Comparison of ENCODE assay signal across 18 cellular contexts in genomic region chr14:23930742-23931141, GRCh38. TPM values are rescaled to one million over a fixed set of nuclear protein-coding genes. Genes with fewer than 3 reads are reported as not detected.
DNase-seq lines count a peak whose midpoint lies in the region; ATAC-seq, FAIRE-seq and TF ChIP-seq lines count a peak whose summit lies in the region.
"Had no signal": no experiment of that assay in that cellular context is flagged by ENCODE, and none has a peak within 500 bp of the region (broad histone marks: within the 10 kb centered on the region; RNA-seq: fewer than 3 reads in every experiment).

No MANE protein-coding gene starts in this region.

- H3K27ac ChIP-seq in GM23248 (no peak overlapping the region), astrocyte (ENCODE audit: low read depth, low read length) (no peak overlapping the region), stomach (peak overlapping the region in 1 of 5 donors; percentile 23)
- H3K27ac ChIP-seq: neutrophil, SJSA1 had no signal

- no peak for ATAC-seq in HG02981 (IDR thresholded peaks at IDR 0.05; ENCODE audit: unreplicated experiment)

- no peak overlapping the region for H3K9ac ChIP-seq in GM23248
- H3K9ac ChIP-seq in astrocyte (ENCODE audit: low read length) = no peak overlapping the region

- no peaks in the 10 kb centered on the region for H3K27me3 ChIP-seq in GM23248 (replicated peaks; ENCODE audit: insufficient read depth)
- H3K27me3 ChIP-seq in astrocyte (ENCODE audit: insufficient read depth, low read length) = no peaks in the 10 kb centered on the region
- peaks cover 0 to 6% (median 4%) of the 10 kb centered on the region in 3 donors for H3K27me3 ChIP-seq in stomach

- peaks cover 6% of the 10 kb centered on the region; the same call in 1 of the 2 replicates for H3F3A ChIP-seq in GM23248 (ENCODE audit: insufficient read depth)

- H4K20me1 ChIP-seq in GM23248 (ENCODE audit: insufficient read depth) = no peaks in the 10 kb centered on the region
- H4K20me1 ChIP-seq in astrocyte (ENCODE audit: insufficient read depth, low read length) = no peaks in the 10 kb centered on the region

- H3K27ac Mint-ChIP-seq in astrocyte (ENCODE audit: unreplicated experiment) = no peak overlapping the region
- H3K27ac Mint-ChIP-seq: activated CD4-positive, alpha-beta T cell treated with anti-CD3 and anti-CD28 coated beads, Interleukin-2, amount 10 ng/mL, durations not matched to agents 7 days and 5 days; activated naive CD8-positive, alpha-beta T cell; H9 had no signal

- no peaks in the 10 kb centered on the region for H3K36me3 Mint-ChIP-seq in astrocyte (ENCODE audit: low read depth, unreplicated experiment)
- H3K36me3 Mint-ChIP-seq: activated naive CD8-positive, alpha-beta T cell had no signal

- TF ChIP-seq EP300 in stomach (IDR thresholded peaks at IDR 0.05) = peak; percentile 21

- no peak for FAIRE-seq in astrocyte (lab: Jason Lieb, UNC)
- FAIRE-seq: D721Med, islet of Langerhans had no signal

- in situ Hi-C loops in GM23248 (cut with MboI) = no loop called here

- peaks cover 3% of the 10 kb centered on the region for H3K9me3 Mint-ChIP-seq in astrocyte (ENCODE audit: unreplicated experiment)
- H3K9me3 Mint-ChIP-seq: activated CD4-positive, alpha-beta T cell treated with anti-CD3 and anti-CD28 coated beads, Interleukin-2, amount 10 ng/mL, durations not matched to agents 7 days and 5 days had no signal

- H3K4me1 Mint-ChIP-seq in astrocyte (ENCODE audit: low read depth, unreplicated experiment) = peaks cover 7% of the 10 kb centered on the region
- H3K4me1 Mint-ChIP-seq: activated CD4-positive, alpha-beta T cell treated with anti-CD3 and anti-CD28 coated beads, Interleukin-2, amount 10 ng/mL, durations not matched to agents 7 days and 5 days had no signal

- H3K4me3 ChIP-seq in GM23248 (no peak overlapping the region), astrocyte (ENCODE audit: insufficient read depth, low read depth, low read length) (no peak overlapping the region), stomach (no peak overlapping the region)
- H3K4me3 ChIP-seq: SJSA1 had no signal

- H3K9me3 ChIP-seq in GM23248 (ENCODE audit: low read depth) (no peaks in the 10 kb centered on the region), astrocyte (ENCODE audit: insufficient read depth, low read depth, low read length) (no peaks in the 10 kb centered on the region), stomach (no peaks in the 10 kb centered on the region)
- H3K9me3 ChIP-seq: neutrophil, SJSA1 had no signal

- no peak for TF ChIP-seq POLR2A in stomach (IDR thresholded peaks at IDR 0.05)

- H2AFZ ChIP-seq in GM23248 = no peak overlapping the region; the same call in 1 of the 2 replicates
- no peak overlapping the region for H2AFZ ChIP-seq in astrocyte (ENCODE audit: low read depth, low read length)

- H3K4me3 Mint-ChIP-seq in astrocyte (ENCODE audit: unreplicated experiment) = no peak overlapping the region
- H3K4me3 Mint-ChIP-seq: activated CD4-positive, alpha-beta T cell treated with anti-CD3 and anti-CD28 coated beads, Interleukin-2, amount 10 ng/mL, durations not matched to agents 7 days and 5 days; activated naive CD8-positive, alpha-beta T cell; H9 had no signal

- 6% methylated on average over 4 of the region's 4 CpGs for WGBS in GM23248 (ENCODE audit: low coverage in 1 of 2, low lambda C conversion rate in 2 of 2, missing lambda C conversion rate in 2 of 2), 2 experiments
- WGBS in stomach, 5 donors = 41 to 70% (median 58%) methylated on average over 4 of the region's 4 CpGs

- TF ChIP-seq CTCF in astrocyte (IDR thresholded peaks at IDR 0.05; ENCODE audit: insufficient read depth, low read depth, low read length) (no peak), stomach (IDR thresholded peaks at IDR 0.05) (no peak)

- intact Hi-C loops in stomach (cut with DNase I; ENCODE audit: low total_unique reads) = no loop called here

- DNase-seq in GM23248 = peak; percentile 86
- DNase-seq in astrocyte (ENCODE audit: low read depth) = peak; percentile 23
- DNase-seq in glomerular visceral epithelial cell (ENCODE audit: extremely low spot score) = peak; percentile 18
- no peak for DNase-seq in stomach
- DNase-seq in NCI-H1694 treated with DMSO at 0.1 percent for 48 hours (lab: John Stamatoyannopoulos, UW) = no peak
- no peak for DNase-seq in cortex of kidney (lab: John Stamatoyannopoulos, UW)
- DNase-seq: activated CD4-positive, alpha-beta T cell treated with anti-CD3 and anti-CD28 coated beads, Interleukin-2, amount 10 ng/mL, durations not matched to agents 7 days and 5 days; H9; midbrain; NCI-H187 treated with DMSO at 0.1 percent for 48 hours; stimulated activated CD4-positive, alpha-beta T cell treated with anti-CD3 and anti-CD28 coated beads, Interleukin-4, amount 100 ng/mL, for 1 hour; stimulated activated CD8-positive, alpha-beta memory T cell treated with anti-CD3 and anti-CD28 coated beads, Interleukin-4, amount 100 ng/mL, for 48 hours had no signal

- H3K4me2 ChIP-seq in GM23248 (ENCODE audit: unreplicated experiment) (no peak overlapping the region), astrocyte (ENCODE audit: low read length) (no peak overlapping the region)

- H3K4me1 ChIP-seq in GM23248 (ENCODE audit: insufficient read depth) = peaks cover 10% of the 10 kb centered on the region; the same call in 1 of the 2 replicates
- H3K4me1 ChIP-seq in astrocyte (ENCODE audit: insufficient read depth, low read length) = no peaks in the 10 kb centered on the region
- peaks cover 0 to 26% (median 10%) of the 10 kb centered on the region in 4 donors for H3K4me1 ChIP-seq in stomach
- H3K4me1 ChIP-seq: SJSA1 had no signal

- H3K36me3 ChIP-seq in GM23248 (ENCODE audit: low read depth) = no peaks in the 10 kb centered on the region
- H3K36me3 ChIP-seq in astrocyte (ENCODE audit: insufficient read depth, low read length) = no peaks in the 10 kb centered on the region
- H3K36me3 ChIP-seq in stomach = no peaks in the 10 kb centered on the region
- H3K36me3 ChIP-seq: neutrophil, SJSA1 had no signal

- H3K9me2 ChIP-seq in GM23248 (ENCODE audit: insufficient read depth) = no peaks in the 10 kb centered on the region

- peaks cover 6% of the 10 kb centered on the region for H3K27me3 Mint-ChIP-seq in astrocyte (ENCODE audit: low read depth, unreplicated experiment)
- H3K27me3 Mint-ChIP-seq: activated naive CD8-positive, alpha-beta T cell had no signal

- H3K79me2 ChIP-seq in GM23248 (ENCODE audit: insufficient read depth) (no peaks in the 10 kb centered on the region), astrocyte (ENCODE audit: insufficient read depth, low read length) (no peaks in the 10 kb centered on the region)

RNA-seq across cellular contexts. Expression of gene DHRS4, which starts 22.8 kb away (rescaled TPM):
- total RNA-seq in GM23248 (2014; rRNA removed; shearing (Covaris generic)) = 23.0 and 25.4 TPM in 2 replicates
- 35.4 and 35.9 TPM in 2 replicates for polyA plus RNA-seq in GM23248 (2016; fragmentation: Nextera tagmentation; extraction: Ambion mirVana)
- 14.2 and 18.4 TPM in 2 replicates for total RNA-seq in astrocyte
- total RNA-seq in stomach = 100 to 1,000 TPM in 1 of 5 donors, 10 to 100 TPM in 4; 29.0 to 114 (median 34.4) TPM
- 10 to 100 TPM; 39.4 to 58.0 (median 57.7) TPM for polyA plus RNA-seq in stomach

RNA-seq across cellular contexts. Expression of gene DHRS4L2, which starts 58.0 kb away (rescaled TPM):
- total RNA-seq in GM23248 (2014; rRNA removed; shearing (Covaris generic)) = 5.1 and 10.1 TPM in 2 replicates
- polyA plus RNA-seq in GM23248 (2016; fragmentation: Nextera tagmentation; extraction: Ambion mirVana) (16.8 and 19.2 TPM in 2 replicates), stomach (10 to 100 TPM; 27.5 to 64.0 (median 44.3) TPM)
- total RNA-seq in astrocyte (13.4 and 15.8 TPM in 2 replicates), stomach (10 to 100 TPM in 3 of 5 donors, 1 to 10 TPM in 1, not detected in 1; 9.7 to 44.2 (median 26.9) TPM)

Comparison
In these comparisons a context has a peak if more than half of its experiments do, and no peak if none do; other contexts are left out.
1. DNase-seq: peak in GM23248 (single experiment), astrocyte (single experiment) and glomerular visceral epithelial cell (single experiment); none in stomach (single experiment), NCI-H1694 treated with DMSO at 0.1 percent for 48 hours (single experiment) and cortex of kidney (single experiment).